In genomic region chr3:143119009-143119914, GRCh38 we compare ENCODE assay signal across 8 cellular contexts. TPM values are rescaled to one million over a fixed set of nuclear protein-coding genes. Genes with fewer than 3 reads are reported as not detected.
DNase-seq lines count a peak whose midpoint lies in the region; ATAC-seq and TF ChIP-seq lines count a peak whose summit lies in the region.

Gene CHST2 (plus strand): TSS chr3:143119771. CDS start chr3:143120817, 1,046 bp downstream.

- ATAC-seq in GM21447 (IDR thresholded peaks at IDR 0.05; ENCODE audit: unreplicated experiment) = peak; percentile 71

- DNase-seq in DMS53 treated with DMSO at 0.1 percent for 48 hours (lab: John Stamatoyannopoulos, UW; ENCODE audit: unreplicated experiment) (peak; percentile 26), HuH-7 (ENCODE audit: low spot score) (peak; percentile 61), SJSA1 (ENCODE audit: low read depth in 1 of 2, low spot score in 2 of 2) (peak; percentile 53 to 59), head of caudate nucleus (peak in 41 of 42 donors; percentile 21 to 90 (median 76)), osteocyte (ENCODE audit: extremely low spot score, unreplicated experiment) (peak; percentile 91), thyroid gland (peak; percentile 64 to 73)

- H3K4me3 Mint-ChIP-seq in activated naive CD4-positive, alpha-beta T cell treated with anti-CD3 and anti-CD28 coated beads, Interleukin-2, amount 50 U/mL, for 24 hours = peak within 1 kb of the TSS; percentile 91
- H3K4me3 Mint-ChIP-seq in osteocyte (ENCODE audit: unreplicated experiment) = peak within 1 kb of the TSS; percentile 90

- no peaks in the 10 kb centered on the region for H3K27me3 Mint-ChIP-seq in activated naive CD4-positive, alpha-beta T cell treated with anti-CD3 and anti-CD28 coated beads, Interleukin-2, amount 50 U/mL, for 24 hours
- H3K27me3 Mint-ChIP-seq in osteocyte (ENCODE audit: unreplicated experiment) = peaks cover 7% of the 10 kb centered on the region

- H3K36me3 ChIP-seq in SJSA1 (peaks cover 3% of the 10 kb centered on the region; the same call in 1 of the 2 replicates), thyroid gland (no peaks in the 10 kb centered on the region)

- H3K9me3 ChIP-seq in SJSA1 (replicated peaks) (peaks cover 8% of the 10 kb centered on the region; the same call in 1 of the 2 replicates), thyroid gland (no peaks in the 10 kb centered on the region)

- intact Hi-C loops in head of caudate nucleus (cut with DNase I) = no loop called here
- intact Hi-C loops in thyroid gland (cut with DNase I) = loop anchor here (10.0 kb wide), 1 partner anchor 526 kb away; no protein-coding TSS in a partner anchor

- peaks cover 35% of the 10 kb centered on the region for H3K4me1 Mint-ChIP-seq in activated naive CD4-positive, alpha-beta T cell treated with anti-CD3 and anti-CD28 coated beads, Interleukin-2, amount 50 U/mL, for 24 hours
- peaks cover 31% of the 10 kb centered on the region for H3K4me1 Mint-ChIP-seq in osteocyte (ENCODE audit: unreplicated experiment)

- TF ChIP-seq CTCF in osteocyte (IDR thresholded peaks at IDR 0.05) (no peak), thyroid gland (IDR thresholded peaks at IDR 0.05) (peak in 1 of 6 experiments; percentile 7)

- H3K27ac ChIP-seq in SJSA1 (no peak within 1 kb of the TSS), thyroid gland (peak within 1 kb of the TSS; percentile 67 to 83 (median 79))

- H3K27me3 ChIP-seq in SJSA1 (replicated peaks) = peaks cover 17% of the 10 kb centered on the region
- no peaks in the 10 kb centered on the region for H3K27me3 ChIP-seq in thyroid gland

- peaks cover 2% of the 10 kb centered on the region for H3K36me3 Mint-ChIP-seq in activated naive CD4-positive, alpha-beta T cell treated with anti-CD3 and anti-CD28 coated beads, Interleukin-2, amount 50 U/mL, for 24 hours
- H3K36me3 Mint-ChIP-seq in osteocyte (ENCODE audit: unreplicated experiment) = peaks cover 15% of the 10 kb centered on the region

- H3K4me1 ChIP-seq in SJSA1 (replicated peaks) (peaks cover 21% of the 10 kb centered on the region), thyroid gland (peaks cover 7 to 9% of the 10 kb centered on the region in 2 donors)

- H3K9me3 Mint-ChIP-seq in activated naive CD4-positive, alpha-beta T cell treated with anti-CD3 and anti-CD28 coated beads, Interleukin-2, amount 50 U/mL, for 24 hours = no peaks in the 10 kb centered on the region
- no peaks in the 10 kb centered on the region for H3K9me3 Mint-ChIP-seq in osteocyte (ENCODE audit: unreplicated experiment)

- peak within 1 kb of the TSS; percentile 70 for H3K27ac Mint-ChIP-seq in activated naive CD4-positive, alpha-beta T cell treated with anti-CD3 and anti-CD28 coated beads, Interleukin-2, amount 50 U/mL, for 24 hours
- H3K27ac Mint-ChIP-seq in osteocyte (ENCODE audit: unreplicated experiment) = peak within 1 kb of the TSS; percentile 76

- peak in 1 of 2 donors; percentile 68 for TF ChIP-seq POLR2A in thyroid gland (IDR thresholded peaks at IDR 0.05)

- H3K4me3 ChIP-seq in SJSA1 = peak within 1 kb of the TSS; percentile 54
- peak within 1 kb of the TSS; percentile 68 to 95 (median 80) for H3K4me3 ChIP-seq in thyroid gland (replicated peaks in 1 of 3)

- WGBS in thyroid gland, 2 donors = 0% methylated on average over 36 to 38 of the region's 102 CpGs

RNA-seq across cellular contexts. Expression of gene CHST2, which starts in this region (rescaled TPM):
- total RNA-seq in SJSA1 (2014; rRNA removed; shearing (Covaris generic)) = 6.4 and 9.2 TPM in 2 replicates
- 41.6 and 44.5 TPM in 2 replicates for total RNA-seq in osteocyte
- 10 to 100 TPM in 3 of 4 donors, 1 to 10 TPM in 1; 8.5 to 14.0 (median 12.2) TPM for total RNA-seq in thyroid gland

Comparison
In these comparisons a context has a peak if more than half of its experiments do, and no peak if none do; other contexts are left out.
1. DNase-seq: peak in every context shown above with its lines; median percentile 91 in osteocyte; 76 in head of caudate nucleus; 68 in thyroid gland; 61 in HuH-7; 56 in SJSA1; 26 in DMS53 treated with DMSO at 0.1 percent for 48 hours.